Comparison of ENCODE assay signal across 9 cellular contexts in the genomic region with DNA sequence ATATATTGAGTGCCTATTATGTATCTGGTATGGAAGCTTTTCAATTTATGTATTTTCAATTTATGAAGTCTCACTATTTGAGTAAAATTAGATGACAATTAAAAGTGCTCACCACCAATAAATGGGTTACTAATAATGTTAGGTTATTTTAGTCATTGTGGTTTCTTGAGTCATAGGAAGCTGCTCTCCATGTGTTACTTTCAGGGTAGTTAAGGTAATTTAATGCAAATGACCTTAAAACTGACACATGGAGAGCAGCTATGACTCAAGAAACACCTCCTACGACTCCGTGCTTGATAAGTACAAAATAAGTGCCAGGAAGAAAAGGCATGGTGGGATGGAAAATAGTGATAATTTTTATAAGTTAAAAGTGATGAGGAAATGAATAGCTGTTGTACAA. TPM values are rescaled to one million over a fixed set of nuclear protein-coding genes. Genes with fewer than 3 reads are reported as not detected.
DNase-seq lines count a peak whose midpoint lies in the region; ATAC-seq and TF ChIP-seq lines count a peak whose summit lies in the region.
"Had no signal": no experiment of that assay in that cellular context is flagged by ENCODE, and none has a peak within 500 bp of the region (broad histone marks: within the 10 kb centered on the region; RNA-seq: fewer than 3 reads in every experiment).

No MANE protein-coding gene starts in this region.

- H3K4me3 ChIP-seq in foreskin fibroblast (ENCODE audit: low read depth in 1 of 2, low read length in 2 of 2) (no peak overlapping the region), lower lobe of right lung (no peak overlapping the region)

- TF ChIP-seq CTCF in foreskin fibroblast (IDR thresholded peaks at IDR 0.05; ENCODE audit: low read depth, low read length): no peak
- no peak for TF ChIP-seq CTCF in lower lobe of right lung (IDR thresholded peaks at IDR 0.05)

- DNase-seq in foreskin fibroblast (peak; percentile 67 to 70), lower lobe of right lung (no peak), SW480 (ENCODE audit: low spot score) (no peak)
- no peak for DNase-seq in NK-92 treated with Interleukin-12 subunit alpha and Interleukin-12 subunit beta, amount 100 ng/mL, for 24 hours (lab: John Stamatoyannopoulos, UW)
- no peak for DNase-seq in activated CD4-positive, CD25-positive, alpha-beta regulatory T cell treated with anti-CD3 and anti-CD28 coated beads, Interleukin-2, amount 50 U/mL, for 72 hours
- DNase-seq: aorta had no signal

- H3K27me3 ChIP-seq in lower lobe of right lung (ENCODE audit: low read depth): no peaks in the 10 kb centered on the region

- intact Hi-C loops in lower lobe of right lung (cut with DNase I): no loop called here

- no peaks in the 10 kb centered on the region for H3K4me1 ChIP-seq in lower lobe of right lung

- peak; percentile 90 for ATAC-seq in GM18502 (IDR thresholded peaks at IDR 0.05; ENCODE audit: poor library complexity, unreplicated experiment)
- peak; percentile 71 for ATAC-seq in GM21717 (IDR thresholded peaks at IDR 0.05; ENCODE audit: unreplicated experiment)
- peak; percentile 97 for ATAC-seq in HG03521 (IDR thresholded peaks at IDR 0.05; ENCODE audit: unreplicated experiment)
- no peak for ATAC-seq in lower lobe of right lung

- H3K36me3 ChIP-seq in lower lobe of right lung: no peaks in the 10 kb centered on the region

- no peaks in the 10 kb centered on the region for H3K9me3 ChIP-seq in lower lobe of right lung

- no peak overlapping the region for H3K27ac ChIP-seq in lower lobe of right lung

RNA-seq across cellular contexts. Expression of gene TINAG, which starts 16.5 kb away (rescaled TPM):
- not detected for total RNA-seq in lower lobe of right lung
- total RNA-seq: aorta had no signal

Comparison
In these comparisons a context has a peak if more than half of its experiments do, and no peak if none do; other contexts are left out.
1. ATAC-seq: peak in GM18502 (single experiment), GM21717 (single experiment) and HG03521 (single experiment); none in lower lobe of right lung (0 of 2).
2. DNase-seq: peak in foreskin fibroblast (2 of 2); none in lower lobe of right lung (single experiment), NK-92 treated with Interleukin-12 subunit alpha and Interleukin-12 subunit beta, amount 100 ng/mL, for 24 hours (single experiment), SW480 (single experiment) and activated CD4-positive, CD25-positive, alpha-beta regulatory T cell treated with anti-CD3 and anti-CD28 coated beads, Interleukin-2, amount 50 U/mL, for 72 hours (single experiment).